In the genomic region with DNA sequence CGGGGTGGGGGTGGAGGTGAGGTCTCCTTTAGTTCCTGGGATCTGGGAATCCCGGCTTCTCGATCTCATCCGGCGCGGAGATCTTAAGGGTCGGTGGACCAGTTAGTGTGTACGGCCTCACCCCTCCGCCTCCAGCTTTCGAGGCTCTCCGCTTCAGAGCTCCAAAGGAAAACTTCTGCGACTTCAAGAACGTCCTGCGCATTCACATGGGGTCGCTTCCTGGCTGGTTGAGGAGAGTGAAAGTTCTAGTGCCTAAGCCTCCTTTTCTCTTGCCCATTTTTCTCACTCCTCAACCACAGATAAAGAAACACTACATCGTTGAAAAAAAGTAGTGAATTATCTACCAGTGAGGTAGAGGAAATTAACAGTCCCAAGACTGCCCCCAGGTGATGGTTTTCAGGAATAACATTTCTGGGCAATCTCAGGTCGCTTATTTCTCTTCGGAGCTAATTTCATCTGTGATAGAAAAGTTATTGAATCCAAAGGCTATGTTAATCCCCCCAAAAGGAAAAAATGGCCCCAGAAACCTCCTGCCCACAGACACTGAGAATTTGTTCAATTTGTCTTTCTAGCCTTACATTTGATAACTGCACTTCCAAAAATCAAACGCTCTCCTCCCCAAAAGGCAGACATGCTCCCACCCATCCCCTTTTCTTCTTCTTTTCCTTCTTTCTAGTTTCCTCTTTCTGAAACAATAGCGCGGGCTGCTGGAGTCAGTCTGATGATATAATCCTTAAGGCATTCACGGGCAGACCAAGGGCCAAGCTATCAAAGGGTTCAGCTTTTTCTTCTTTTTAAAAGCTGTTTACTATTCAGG, we compare ENCODE assay signal across 8 cellular contexts.
A peak's percentile ranks its signal among the peaks of the same experiment; 100 is the strongest.
DNase-seq lines count a peak whose midpoint lies in the region; ATAC-seq lines count a peak whose summit lies in the region.

No MANE protein-coding gene starts in this region.

- peak overlapping the region; percentile 38 for H3K4me3 Mint-ChIP-seq in activated T-cell treated with anti-CD3 and anti-CD28 coated beads, Interleukin-2, amount 50 U/mL, for 24 hours

- no peak overlapping the region for H3K27ac Mint-ChIP-seq in activated T-cell treated with anti-CD3 and anti-CD28 coated beads, Interleukin-2, amount 50 U/mL, for 24 hours

- peak; percentile 59 for ATAC-seq in HG02884 (IDR thresholded peaks at IDR 0.05; ENCODE audit: unreplicated experiment)

- peaks cover 15% of the 10 kb centered on the region for H3K4me1 Mint-ChIP-seq in activated T-cell treated with anti-CD3 and anti-CD28 coated beads, Interleukin-2, amount 50 U/mL, for 24 hours (ENCODE audit: low read depth)

- no peak for DNase-seq in activated T-cell treated with anti-CD3 and anti-CD28 coated beads, Interleukin-2, amount 50 U/mL, for 24 hours
- DNase-seq in activated T-cell treated with anti-CD3 and anti-CD28 coated beads for 4 hours, result no peak
- peak; percentile 19 to 53 for DNase-seq in NCI-H526 (lab: John Stamatoyannopoulos, UW)
- DNase-seq in astrocyte of the hippocampus (ENCODE audit: low read depth, low spot score), result peak; percentile 80
- DNase-seq in skeletal muscle cell (ENCODE audit: low read depth), result no peak
- DNase-seq in middle frontal gyrus (ENCODE audit: extremely low spot score, low spot score), result no peak

- H3K27me3 Mint-ChIP-seq in activated T-cell treated with anti-CD3 and anti-CD28 coated beads, Interleukin-2, amount 50 U/mL, for 24 hours, result peaks cover 87% of the 10 kb centered on the region

- H3K9me3 Mint-ChIP-seq in activated T-cell treated with anti-CD3 and anti-CD28 coated beads, Interleukin-2, amount 50 U/mL, for 24 hours, result peaks cover 17% of the 10 kb centered on the region

- H3K36me3 Mint-ChIP-seq in activated T-cell treated with anti-CD3 and anti-CD28 coated beads, Interleukin-2, amount 50 U/mL, for 24 hours (ENCODE audit: low read depth), result no peaks in the 10 kb centered on the region

- H3K4me3 ChIP-seq in iPS-18c (ENCODE audit: insufficient read depth, low read depth, low read length) (peak overlapping the region; percentile 32; the same call in 1 of the 2 replicates), skeletal muscle cell (ENCODE audit: low read depth, low read length) (peak overlapping the region; percentile 32)

- no peaks in the 10 kb centered on the region for H3K9me3 ChIP-seq in iPS-18c (ENCODE audit: control insufficient read depth, insufficient read depth, low read length)

Comparison
In these comparisons a context has a peak if more than half of its experiments do, and no peak if none do; other contexts are left out.
1. DNase-seq: peak in NCI-H526 (2 of 2) and astrocyte of the hippocampus (single experiment); none in activated T-cell treated with anti-CD3 and anti-CD28 coated beads, Interleukin-2, amount 50 U/mL, for 24 hours (single experiment), activated T-cell treated with anti-CD3 and anti-CD28 coated beads for 4 hours (single experiment), skeletal muscle cell (single experiment) and middle frontal gyrus (single experiment).